ENCODE assay signal across 31 cellular contexts in the genomic region with DNA sequence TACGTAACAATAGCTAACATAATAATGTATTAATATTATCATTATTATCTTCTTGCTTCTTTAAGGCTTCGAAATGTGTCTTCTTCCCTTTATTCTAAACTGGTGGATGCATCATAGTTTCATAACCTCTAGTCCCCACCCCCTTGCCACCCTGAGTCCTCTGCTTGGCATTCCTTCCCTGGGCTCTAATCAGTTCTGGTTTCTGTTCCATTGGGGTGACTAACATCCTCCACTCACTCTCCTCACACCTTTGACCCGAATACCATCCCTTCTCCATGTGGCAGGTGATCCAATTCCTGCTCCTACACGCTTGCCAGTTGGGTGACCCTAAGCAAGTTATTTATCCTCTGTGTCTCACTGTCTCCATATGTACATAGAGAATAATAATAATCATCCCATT.
A peak's percentile ranks its signal among the peaks of the same experiment; 100 is the strongest.
DNase-seq lines count a peak whose midpoint lies in the region; ATAC-seq and TF ChIP-seq lines count a peak whose summit lies in the region.
"Had no signal": no experiment of that assay in that cellular context is flagged by ENCODE, and none has a peak within 500 bp of the region (broad histone marks: within the 10 kb centered on the region; RNA-seq: fewer than 3 reads in every experiment).

No MANE protein-coding gene starts in this region.

- H3K4me3 Mint-ChIP-seq in naive thymus-derived CD4-positive, alpha-beta T cell = no peak overlapping the region
- H3K4me3 Mint-ChIP-seq: activated CD8-positive, alpha-beta T cell treated with anti-CD3 and anti-CD28 coated beads for 36 hours; activated naive CD8-positive, alpha-beta T cell treated with anti-CD3 and anti-CD28 coated beads for 36 hours; HFFc6; naive thymus-derived CD8-positive, alpha-beta T cell; T-helper 17 cell had no signal

- DNase-seq in EH (ENCODE audit: low read depth) = peak; percentile 23
- peak; percentile 9 for DNase-seq in M059J (ENCODE audit: low read depth)
- DNase-seq in cardiac fibroblast (ENCODE audit: low read depth in 2 of 2) = peak; percentile 32 to 36
- peak; percentile 9 to 23 for DNase-seq in lung microvascular endothelial cell (ENCODE audit: low read depth in 2 of 2)
- DNase-seq in naive thymus-derived CD4-positive, alpha-beta T cell = no peak
- DNase-seq in Karpas-422 = no peak
- no peak for DNase-seq in NCI-H2029 treated with DMSO at 0.1 percent for 48 hours (lab: John Stamatoyannopoulos, UW)
- DNase-seq: activated CD4-positive, alpha-beta T cell treated with anti-CD3 and anti-CD28 coated beads for 1 hour; activated CD8-positive, alpha-beta T cell treated with anti-CD3 and anti-CD28 coated beads for 36 hours; activated naive CD8-positive, alpha-beta T cell treated with anti-CD3 and anti-CD28 coated beads for 36 hours; central memory CD4-positive, alpha-beta T cell; esophagus squamous epithelium; GF-D8; glutamatergic neuron; HFFc6; IMR-90; islet precursor cell; left ventricle myocardium superior; midbrain; naive thymus-derived CD8-positive, alpha-beta T cell; NCI-H1417 treated with DMSO at 0.1 percent for 48 hours; NCI-H446; NCI-H774; occipital lobe; retina; SK-N-SH; stimulated activated CD4-positive, alpha-beta T cell treated with anti-CD3 and anti-CD28 coated beads, Interleukin-2, amount 100 ng/mL, for 24 hours; T-helper 17 cell had no signal

- H3K9me2 ChIP-seq in Karpas-422 (replicated peaks; ENCODE audit: insufficient read depth, low read length) = no peaks in the 10 kb centered on the region
- H3K9me2 ChIP-seq: SK-N-SH had no signal

- H3K27ac ChIP-seq in naive thymus-derived CD4-positive, alpha-beta T cell (ENCODE audit: low read depth, low read length) = no peak overlapping the region
- no peak overlapping the region for H3K27ac ChIP-seq in Karpas-422 (ENCODE audit: low read length)
- H3K27ac ChIP-seq: ascending aorta, BLaER1, esophagus squamous epithelium, tibial nerve had no signal

- peaks cover 0 to 2% (median 0%) of the 10 kb centered on the region in 11 donors for H3K9me3 Mint-ChIP-seq in naive thymus-derived CD4-positive, alpha-beta T cell
- H3K9me3 Mint-ChIP-seq: activated CD8-positive, alpha-beta T cell treated with anti-CD3 and anti-CD28 coated beads for 36 hours; activated naive CD8-positive, alpha-beta T cell treated with anti-CD3 and anti-CD28 coated beads for 36 hours; HFFc6; naive thymus-derived CD8-positive, alpha-beta T cell had no signal

- no peak overlapping the region for H3K27ac Mint-ChIP-seq in naive thymus-derived CD4-positive, alpha-beta T cell
- H3K27ac Mint-ChIP-seq: activated CD8-positive, alpha-beta T cell treated with anti-CD3 and anti-CD28 coated beads for 36 hours; activated naive CD8-positive, alpha-beta T cell treated with anti-CD3 and anti-CD28 coated beads for 36 hours; HFFc6; naive thymus-derived CD8-positive, alpha-beta T cell; T-helper 17 cell had no signal

- intact Hi-C loops in naive thymus-derived CD4-positive, alpha-beta T cell (cut with micrococcal nuclease) = no loop called here

- no peaks in the 10 kb centered on the region for H3K79me2 ChIP-seq in Karpas-422 (ENCODE audit: low read length)

- TF ChIP-seq CTCF in cardiac fibroblast (IDR thresholded peaks at IDR 0.05; ENCODE audit: low read depth, low read length) = no peak

- H3K4me3 ChIP-seq in cardiac fibroblast (replicated peaks in 1 of 2; ENCODE audit: low read depth in 2 of 2, low read length in 2 of 2) (no peak overlapping the region), Karpas-422 (ENCODE audit: low read length) (no peak overlapping the region)
- no peak overlapping the region for H3K4me3 ChIP-seq in naive thymus-derived CD4-positive, alpha-beta T cell (ENCODE audit: low read length)
- H3K4me3 ChIP-seq: ascending aorta, BLaER1, esophagus squamous epithelium, tibial nerve had no signal

- H4K20me1 ChIP-seq in Karpas-422 (ENCODE audit: insufficient read depth, low read depth, low read length) = 0 out of 2 replicates have a peak, but pooled peaks cover 3% of the 10 kb centered on the region
- H4K20me1 ChIP-seq: BLaER1 had no signal

- H3K27me3 Mint-ChIP-seq in naive thymus-derived CD4-positive, alpha-beta T cell = peaks cover 0 to 4% (median 2%) of the 10 kb centered on the region in 5 donors

- CTCF ChIA-PET in naive thymus-derived CD4-positive, alpha-beta T cell (lab: Charles Lee) = no interaction called here

- H2AFZ ChIP-seq in Karpas-422 (ENCODE audit: low read length) = no peak overlapping the region

- no peaks in the 10 kb centered on the region for H3K4me1 ChIP-seq in naive thymus-derived CD4-positive, alpha-beta T cell (ENCODE audit: control insufficient read depth in 2 of 2, insufficient read depth in 2 of 2, low read length in 2 of 2)
- H3K4me1 ChIP-seq in Karpas-422 (ENCODE audit: low read length) = peaks cover 11% of the 10 kb centered on the region
- H3K4me1 ChIP-seq: ascending aorta, BLaER1, esophagus squamous epithelium had no signal

- no peaks in the 10 kb centered on the region for H3K9me3 ChIP-seq in naive thymus-derived CD4-positive, alpha-beta T cell (ENCODE audit: control insufficient read depth in 2 of 3, low read length in 3 of 3)
- H3K9me3 ChIP-seq in Karpas-422 (ENCODE audit: low read length) = no peaks in the 10 kb centered on the region
- H3K9me3 ChIP-seq: ascending aorta, BLaER1, esophagus squamous epithelium, SK-N-SH, tibial nerve had no signal

- no peaks in the 10 kb centered on the region for H3K36me3 ChIP-seq in naive thymus-derived CD4-positive, alpha-beta T cell (ENCODE audit: control insufficient read depth in 2 of 3, insufficient read depth in 3 of 3, low read length in 3 of 3)
- H3K36me3 ChIP-seq in Karpas-422 (ENCODE audit: insufficient read depth, low read length) = no peaks in the 10 kb centered on the region
- H3K36me3 ChIP-seq: ascending aorta, BLaER1, esophagus squamous epithelium had no signal

- H3K36me3 Mint-ChIP-seq in naive thymus-derived CD4-positive, alpha-beta T cell = no peaks in the 10 kb centered on the region
- H3K36me3 Mint-ChIP-seq: activated naive CD8-positive, alpha-beta T cell treated with anti-CD3 and anti-CD28 coated beads for 36 hours; naive thymus-derived CD8-positive, alpha-beta T cell had no signal

- POLR2A ChIA-PET in naive thymus-derived CD4-positive, alpha-beta T cell (lab: Charles Lee) = interaction anchor here (0.7 kb wide), 1 partner anchor 14 kb away, joined by 3 read pairs; no protein-coding TSS in a partner anchor

- no peaks in the 10 kb centered on the region for H3K4me1 Mint-ChIP-seq in naive thymus-derived CD4-positive, alpha-beta T cell
- H3K4me1 Mint-ChIP-seq: activated naive CD8-positive, alpha-beta T cell treated with anti-CD3 and anti-CD28 coated beads for 36 hours; naive thymus-derived CD8-positive, alpha-beta T cell; T-helper 17 cell had no signal

- ATAC-seq in naive thymus-derived CD4-positive, alpha-beta T cell = no peak
- ATAC-seq: activated CD8-positive, alpha-beta T cell treated with anti-CD3 and anti-CD28 coated beads for 36 hours; left ventricle myocardium superior; naive thymus-derived CD8-positive, alpha-beta T cell; T-helper 17 cell had no signal

- H3K27me3 ChIP-seq in naive thymus-derived CD4-positive, alpha-beta T cell (ENCODE audit: control insufficient read depth in 2 of 2, insufficient read depth in 2 of 2, low read length in 2 of 2) = peaks cover 0 to 3% of the 10 kb centered on the region in 2 donors
- no peaks in the 10 kb centered on the region for H3K27me3 ChIP-seq in Karpas-422 (ENCODE audit: low read length)
- H3K27me3 ChIP-seq: ascending aorta, BLaER1, esophagus squamous epithelium, tibial nerve had no signal

- no peak overlapping the region for H3K9ac ChIP-seq in Karpas-422 (ENCODE audit: low read length)
- H3K9ac ChIP-seq: BLaER1, SK-N-SH had no signal

- no peak overlapping the region for H3K4me2 ChIP-seq in Karpas-422 (ENCODE audit: low read depth, low read length, poor library complexity, severe bottlenecking)
- H3K4me2 ChIP-seq: BLaER1, SK-N-SH had no signal

Comparison
In these comparisons a context has a peak if more than half of its experiments do, and no peak if none do; other contexts are left out.
1. DNase-seq: peak in EH (single experiment), M059J (single experiment), cardiac fibroblast (2 of 2) and lung microvascular endothelial cell (2 of 2); none in naive thymus-derived CD4-positive, alpha-beta T cell (0 of 9), Karpas-422 (single experiment) and NCI-H2029 treated with DMSO at 0.1 percent for 48 hours (single experiment).